11 cellular contexts compared by ENCODE assay signal in genomic region chr17:33284022-33284421, GRCh38.
A peak's percentile ranks its signal among the peaks of the same experiment; 100 is the strongest.
DNase-seq lines count a peak whose midpoint lies in the region; ATAC-seq and TF ChIP-seq lines count a peak whose summit lies in the region.
"Had no signal": no experiment of that assay in that cellular context is flagged by ENCODE, and none has a peak within 500 bp of the region (broad histone marks: within the 10 kb centered on the region; RNA-seq: fewer than 3 reads in every experiment).

No MANE protein-coding gene starts in this region.

- no peaks in the 10 kb centered on the region for H3K4me1 ChIP-seq in MM.1S (ENCODE audit: low read length)

- no peak overlapping the region for H3K9ac ChIP-seq in MM.1S (ENCODE audit: low read length)

- no peak for TF ChIP-seq CTCF in epithelial cell of esophagus (IDR thresholded peaks at IDR 0.05; ENCODE audit: insufficient read depth, low read depth, low read length, missing control alignments)
- TF ChIP-seq CTCF in MM.1S (IDR thresholded peaks at IDR 0.05; ENCODE audit: low read length) = no peak

- DNase-seq in DMS153 treated with DMSO at 0.1 percent for 48 hours (lab: John Stamatoyannopoulos, UW; ENCODE audit: unreplicated experiment) (peak; percentile 77), NCI-H748 treated with DMSO at 0.1 percent for 48 hours (lab: John Stamatoyannopoulos, UW) (peak; percentile 7), epithelial cell of esophagus (ENCODE audit: low read depth) (peak; percentile 93), non-pigmented ciliary epithelial cell (ENCODE audit: low read depth) (peak; percentile 34), MM.1S (no peak)
- DNase-seq: activated naive CD8-positive, alpha-beta T cell treated with anti-CD3 and anti-CD28 coated beads, Interleukin-2, amount 10 ng/mL, durations not matched to agents 7 days and 5 days; head of caudate nucleus; nucleus accumbens had no signal

- no peaks in the 10 kb centered on the region for H3F3A ChIP-seq in MM.1S (ENCODE audit: insufficient read depth, low read length)

- no peak overlapping the region for H3K4me3 ChIP-seq in epithelial cell of esophagus (ENCODE audit: low read length)
- no peak overlapping the region for H3K4me3 ChIP-seq in MM.1S (ENCODE audit: low read length)

- no peaks in the 10 kb centered on the region for H3K9me2 ChIP-seq in MM.1S (replicated peaks; ENCODE audit: insufficient read depth, low read length)

- no peaks in the 10 kb centered on the region for H3K9me3 ChIP-seq in MM.1S (replicated peaks; ENCODE audit: insufficient read depth, low read length)

- no peak overlapping the region for H3K27ac ChIP-seq in MM.1S (ENCODE audit: low read length)

- no peak overlapping the region for H3K4me2 ChIP-seq in MM.1S (ENCODE audit: low read depth, low read length)

- no peaks in the 10 kb centered on the region for H3K36me3 ChIP-seq in MM.1S (replicated peaks; ENCODE audit: insufficient read depth, low read length)

- no peaks in the 10 kb centered on the region for H3K79me2 ChIP-seq in MM.1S (ENCODE audit: low read length)

- H3K27me3 ChIP-seq in MM.1S (replicated peaks; ENCODE audit: insufficient read depth, low read length) = no peaks in the 10 kb centered on the region

- no peaks in the 10 kb centered on the region for H4K20me1 ChIP-seq in MM.1S (ENCODE audit: insufficient read depth, low read length)

- ATAC-seq in GM19328 (IDR thresholded peaks at IDR 0.05; ENCODE audit: unreplicated experiment) = no peak
- ATAC-seq in HG02970 (IDR thresholded peaks at IDR 0.05; ENCODE audit: low FRiP score, unreplicated experiment) = no peak
- ATAC-seq in GM19452 (IDR thresholded peaks at IDR 0.05; ENCODE audit: unreplicated experiment) = no peak

- no peak overlapping the region for H2AFZ ChIP-seq in MM.1S (ENCODE audit: low read length)
